In genomic region chr11:118437736-118438125, GRCh38 we compare ENCODE assay signal across 8 cellular contexts. TPM values are rescaled to one million over a fixed set of nuclear protein-coding genes. Genes with fewer than 3 reads are reported as not detected.
A peak's percentile ranks its signal among the peaks of the same experiment; 100 is the strongest.
DNase-seq lines count a peak whose midpoint lies in the region; ATAC-seq lines count a peak whose summit lies in the region.

No MANE protein-coding gene starts in this region.

- H3K9me3 Mint-ChIP-seq in activated naive CD8-positive, alpha-beta T cell treated with anti-CD3 and anti-CD28 coated beads, Interleukin-2, amount 50 U/mL, for 24 hours, result no peaks in the 10 kb centered on the region

- peak overlapping the region; percentile 94 for H3K9ac ChIP-seq in NT2/D1 (ENCODE audit: insufficient read length, low read depth)
- H3K9ac ChIP-seq in skeletal muscle satellite cell (ENCODE audit: low read depth, low read length), result peak overlapping the region; percentile 85

- peak; percentile 44 for DNase-seq in NCI-H1436 (lab: John Stamatoyannopoulos, UW)
- DNase-seq in NCI-H1436 treated with DMSO at 0.1 percent for 48 hours (lab: John Stamatoyannopoulos, UW), result no peak
- no peak for DNase-seq in NT2/D1 (ENCODE audit: low read depth, low spot score)
- DNase-seq in activated naive CD8-positive, alpha-beta T cell treated with anti-CD3 and anti-CD28 coated beads, Interleukin-2, amount 50 U/mL, for 24 hours, result peak; percentile 46
- DNase-seq in cortex of kidney (lab: John Stamatoyannopoulos, UW), result no peak

- H3K36me3 Mint-ChIP-seq in activated naive CD8-positive, alpha-beta T cell treated with anti-CD3 and anti-CD28 coated beads, Interleukin-2, amount 50 U/mL, for 24 hours (ENCODE audit: low read depth), result peaks cover 7% of the 10 kb centered on the region

- no peaks in the 10 kb centered on the region for H3K27me3 Mint-ChIP-seq in activated naive CD8-positive, alpha-beta T cell treated with anti-CD3 and anti-CD28 coated beads, Interleukin-2, amount 50 U/mL, for 24 hours

- H3K36me3 ChIP-seq in NT2/D1 (ENCODE audit: insufficient read depth, insufficient read length, low read length) (peaks cover 24% of the 10 kb centered on the region), skeletal muscle satellite cell (ENCODE audit: insufficient read depth, low read length) (no peaks in the 10 kb centered on the region)

- H3K4me1 ChIP-seq in NT2/D1 (ENCODE audit: insufficient read depth, insufficient read length) (no peaks in the 10 kb centered on the region), skeletal muscle satellite cell (ENCODE audit: control insufficient read depth, insufficient read depth, low read length) (peaks cover 30% of the 10 kb centered on the region)

- peak overlapping the region; percentile 92 for H3K4me2 ChIP-seq in skeletal muscle satellite cell (ENCODE audit: low read length)

- H3K4me1 Mint-ChIP-seq in activated naive CD8-positive, alpha-beta T cell treated with anti-CD3 and anti-CD28 coated beads, Interleukin-2, amount 50 U/mL, for 24 hours, result peaks cover 56% of the 10 kb centered on the region

- H3K9me3 ChIP-seq in NT2/D1 (ENCODE audit: insufficient read depth, low read length) (no peaks in the 10 kb centered on the region), iPS-18c (ENCODE audit: control insufficient read depth, insufficient read depth, low read length) (no peaks in the 10 kb centered on the region), skeletal muscle satellite cell (replicated peaks; ENCODE audit: low read length) (no peaks in the 10 kb centered on the region)

- peak overlapping the region; percentile 79 for H3K4me3 ChIP-seq in NT2/D1 (ENCODE audit: insufficient read length, low read depth)
- peak overlapping the region; percentile 83 for H3K4me3 ChIP-seq in iPS-18c (ENCODE audit: insufficient read depth, low read depth, low read length)
- peak overlapping the region; percentile 87 for H3K4me3 ChIP-seq in skeletal muscle satellite cell (ENCODE audit: low read length)

- ATAC-seq in activated naive CD8-positive, alpha-beta T cell treated with anti-CD3 and anti-CD28 coated beads, Interleukin-2, amount 50 U/mL, for 24 hours, result peak; percentile 13
- no peak for ATAC-seq in HG02840 (IDR thresholded peaks at IDR 0.05; ENCODE audit: low FRiP score, unreplicated experiment)

- H3K4me3 Mint-ChIP-seq in activated naive CD8-positive, alpha-beta T cell treated with anti-CD3 and anti-CD28 coated beads, Interleukin-2, amount 50 U/mL, for 24 hours, result peak overlapping the region; percentile 94

- no peaks in the 10 kb centered on the region for H3K27me3 ChIP-seq in NT2/D1 (ENCODE audit: insufficient read depth, insufficient read length)
- no peaks in the 10 kb centered on the region for H3K27me3 ChIP-seq in skeletal muscle satellite cell (ENCODE audit: control insufficient read depth, insufficient read depth, low read length)

- H3K27ac Mint-ChIP-seq in activated naive CD8-positive, alpha-beta T cell treated with anti-CD3 and anti-CD28 coated beads, Interleukin-2, amount 50 U/mL, for 24 hours, result peak overlapping the region; percentile 92

RNA-seq across cellular contexts. Expression of gene KMT2A, which starts 1.4 kb away (rescaled TPM):
- 21.8 and 26.4 TPM in 2 replicates for total RNA-seq in skeletal muscle satellite cell (2012; rRNA removed)

RNA-seq across cellular contexts. Expression of gene ATP5MG, which starts 36.3 kb away (rescaled TPM):
- total RNA-seq in skeletal muscle satellite cell (2012; rRNA removed), result 33.2 and 36.5 TPM in 2 replicates

Comparison
In these comparisons a context has a peak if more than half of its experiments do, and no peak if none do; other contexts are left out.
1. DNase-seq: peak in NCI-H1436 (single experiment) and activated naive CD8-positive, alpha-beta T cell treated with anti-CD3 and anti-CD28 coated beads, Interleukin-2, amount 50 U/mL, for 24 hours (single experiment); none in NCI-H1436 treated with DMSO at 0.1 percent for 48 hours (single experiment), NT2/D1 (single experiment) and cortex of kidney (single experiment).
2. Peak in every context shown above with its lines, with median percentiles within 50 percentile points of each other: H3K4me3 ChIP-seq.